Comparison of ENCODE assay signal across 19 cellular contexts in the genomic region with DNA sequence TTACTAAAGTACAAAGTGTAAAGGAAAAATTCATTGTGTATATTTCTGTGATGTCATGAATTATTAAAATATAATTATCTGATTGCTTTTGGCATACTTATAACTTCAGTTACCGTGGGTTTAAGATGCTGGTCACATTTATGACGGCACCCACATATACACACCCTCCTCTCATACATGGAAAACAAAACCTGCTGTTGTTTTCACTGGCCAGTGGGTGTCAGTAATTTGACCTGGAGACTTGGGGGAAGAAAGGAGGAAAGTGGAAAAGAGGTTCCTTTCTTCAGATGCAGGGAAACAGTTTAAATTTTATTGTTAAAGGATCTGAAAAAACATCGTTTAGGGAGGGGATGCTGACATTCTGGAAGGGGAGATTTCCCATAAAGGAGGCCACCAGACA. TPM values are rescaled to one million over a fixed set of nuclear protein-coding genes. Genes with fewer than 3 reads are reported as not detected.
A peak's percentile ranks its signal among the peaks of the same experiment; 100 is the strongest.
DNase-seq lines count a peak whose midpoint lies in the region; ATAC-seq and TF ChIP-seq lines count a peak whose summit lies in the region.
"Had no signal": no experiment of that assay in that cellular context is flagged by ENCODE, and none has a peak within 500 bp of the region (broad histone marks: within the 10 kb centered on the region; RNA-seq: fewer than 3 reads in every experiment).

No MANE protein-coding gene starts in this region.

- DNase-seq in MCF 10A (ENCODE audit: unreplicated experiment) = no peak
- no peak for DNase-seq in kidney epithelial cell (ENCODE audit: low read depth)
- no peak for DNase-seq in thyroid gland
- no peak for DNase-seq in T-helper 9 cell
- DNase-seq in dermis blood vessel endothelial cell = no peak
- DNase-seq: activated CD4-positive, CD25-positive, alpha-beta regulatory T cell treated with anti-CD3 and anti-CD28 coated beads, Interleukin-2, amount 50 U/mL, for 72 hours; activated CD8-positive, alpha-beta memory T cell treated with anti-CD3 and anti-CD28 coated beads, Interleukin-2, amount 50 U/mL, for 48 hours; CD4-positive, alpha-beta T cell; cerebellar nuclear complex; NCI-H1694 treated with DMSO at 0.1 percent for 48 hours; RPMI8226; stimulated activated naive CD8-positive, alpha-beta T cell treated with anti-CD3 and anti-CD28 coated beads, Interleukin-15, Interleukin-2, amounts not matched to agents 100 U/mL and 50 U/mL, for 24 hours had no signal

- H3K36me3 ChIP-seq in kidney epithelial cell (ENCODE audit: control insufficient read depth, insufficient read depth, low read length) = no peaks in the 10 kb centered on the region
- H3K36me3 ChIP-seq in thyroid gland = no peaks in the 10 kb centered on the region
- H3K36me3 ChIP-seq: pancreas had no signal

- peak overlapping the region; percentile 59 for H3K4me3 Mint-ChIP-seq in MCF 10A (ENCODE audit: unreplicated experiment)
- H3K4me3 Mint-ChIP-seq: activated naive CD4-positive, alpha-beta T cell treated with anti-CD3 and anti-CD28 coated beads, Interleukin-2, amount 50 U/mL, for 24 hours; CD4-positive, alpha-beta T cell; T-helper 1 cell treated with Interleukin-12 subunit alpha and Interleukin-12 subunit beta and Interleukin-4 antibody, amounts not matched to agents 30 μg/mL and 1 μg/mL, for 36 hours had no signal

- H3K4me1 Mint-ChIP-seq in MCF 10A (ENCODE audit: insufficient read depth, unreplicated experiment) = peaks cover 25% of the 10 kb centered on the region
- H3K4me1 Mint-ChIP-seq: activated naive CD4-positive, alpha-beta T cell treated with anti-CD3 and anti-CD28 coated beads, Interleukin-2, amount 50 U/mL, for 24 hours had no signal

- H3K27me3 ChIP-seq in kidney epithelial cell (ENCODE audit: control insufficient read depth, insufficient read depth, low read length) (no peaks in the 10 kb centered on the region), thyroid gland (no peaks in the 10 kb centered on the region)
- H3K27me3 ChIP-seq: pancreas had no signal

- H3K4me1 ChIP-seq in thyroid gland = peaks cover 15 to 20% of the 10 kb centered on the region in 2 donors
- H3K4me1 ChIP-seq: pancreas had no signal

- H3K9me3 ChIP-seq in thyroid gland = no peaks in the 10 kb centered on the region
- H3K9me3 ChIP-seq: pancreas had no signal

- ATAC-seq in HG03460 (IDR thresholded peaks at IDR 0.05; ENCODE audit: unreplicated experiment) = no peak
- ATAC-seq: GM12878; mucosa of descending colon; stimulated activated naive CD8-positive, alpha-beta T cell treated with anti-CD3 and anti-CD28 coated beads, Interleukin-15, Interleukin-2, amounts not matched to agents 100 U/mL and 50 U/mL, for 24 hours had no signal

- TF ChIP-seq CTCF in LNCAP (IDR thresholded peaks at IDR 0.05) = peak; percentile 37; the same call in 1 of the 2 replicates
- TF ChIP-seq CTCF in MCF 10A (IDR thresholded peaks at IDR 0.05; ENCODE audit: unreplicated experiment) = peak; percentile 30
- TF ChIP-seq CTCF in kidney epithelial cell (IDR thresholded peaks at IDR 0.05; ENCODE audit: insufficient read depth, low read length, poor library complexity, severe bottlenecking) = peak; percentile 8
- peak in 2 of 6 experiments; percentile 8 to 13 for TF ChIP-seq CTCF in thyroid gland (IDR thresholded peaks at IDR 0.05)

- peak overlapping the region; percentile 91 for H3K27ac Mint-ChIP-seq in MCF 10A (ENCODE audit: low read depth, unreplicated experiment)
- H3K27ac Mint-ChIP-seq: activated naive CD4-positive, alpha-beta T cell treated with anti-CD3 and anti-CD28 coated beads, Interleukin-2, amount 50 U/mL, for 24 hours; CD4-positive, alpha-beta T cell; T-helper 1 cell treated with Interleukin-12 subunit alpha and Interleukin-12 subunit beta and Interleukin-4 antibody, amounts not matched to agents 30 μg/mL and 1 μg/mL, for 36 hours had no signal

- BruUV-seq in MCF 10A (replicated peaks; lab: Mats Ljungman, UMichigan) = no TSS peak

- peak overlapping the region; percentile 84 to 96 (median 93) for H3K27ac ChIP-seq in thyroid gland

- no peaks in the 10 kb centered on the region for H3K36me3 Mint-ChIP-seq in MCF 10A (ENCODE audit: insufficient read depth, unreplicated experiment)
- H3K36me3 Mint-ChIP-seq: activated naive CD4-positive, alpha-beta T cell treated with anti-CD3 and anti-CD28 coated beads, Interleukin-2, amount 50 U/mL, for 24 hours had no signal

- TF ChIP-seq POLR2A in thyroid gland (IDR thresholded peaks at IDR 0.05) = no peak

- POLR2A ChIA-PET in MCF 10A (lab: Yijun Ruan, JAX) = interaction anchor here (0.7 to 3.4 kb wide), 8 partner anchors 9 to 174 kb away, joined by 3 to 49 read pairs (median 5); no protein-coding TSS in a partner anchor

- intact Hi-C loops in MCF 10A (cut with micrococcal nuclease) (loop anchor here (1.0 to 2.0 kb wide), 2 partner anchors 85 to 286 kb away; no protein-coding TSS in a partner anchor), thyroid gland (cut with DNase I) (no loop called here)

- CTCF ChIA-PET in MCF 10A (lab: Yijun Ruan, JAX) = interaction anchor here (0.6 to 1.8 kb wide), 8 partner anchors 15 to 134 kb away, joined by 3 to 10 read pairs (median 4); no protein-coding TSS in a partner anchor

- no peak overlapping the region for H3K4me3 ChIP-seq in kidney epithelial cell (ENCODE audit: low read depth, low read length)
- no peak overlapping the region for H3K4me3 ChIP-seq in thyroid gland (replicated peaks in 1 of 3)
- H3K4me3 ChIP-seq: GM12878, mucosa of descending colon, pancreas had no signal

- no peaks in the 10 kb centered on the region for H3K27me3 Mint-ChIP-seq in MCF 10A (ENCODE audit: insufficient read depth, unreplicated experiment)
- H3K27me3 Mint-ChIP-seq: activated naive CD4-positive, alpha-beta T cell treated with anti-CD3 and anti-CD28 coated beads, Interleukin-2, amount 50 U/mL, for 24 hours; CD4-positive, alpha-beta T cell had no signal

- H3K9me3 Mint-ChIP-seq in MCF 10A (ENCODE audit: unreplicated experiment) = peaks cover 27% of the 10 kb centered on the region

- WGBS in thyroid gland, 2 donors = 73 to 75% methylated on average over 3 of the region's 3 CpGs

RNA-seq across cellular contexts. Expression of gene BBOX1, which starts 0.7 kb away (rescaled TPM):
- 0.33 TPM in 1 of 2 replicates, not detected in the other for total RNA-seq in MCF 10A (2022)
- total RNA-seq in kidney epithelial cell = not detected in 2 replicates
- total RNA-seq in thyroid gland = 10 to 100 TPM; 13.3 to 45.1 (median 28.5) TPM
- total RNA-seq in dermis blood vessel endothelial cell = not detected in 2 replicates
- total RNA-seq: CD4-positive, alpha-beta T cell; GM12878; mucosa of descending colon had no signal

RNA-seq across cellular contexts. Expression of gene FIBIN, which starts 46.0 kb away (rescaled TPM):
- 5.0 and 12.5 TPM in 2 replicates for total RNA-seq in MCF 10A (2022)
- total RNA-seq in kidney epithelial cell = 0.89 and 1.3 TPM in 2 replicates
- total RNA-seq in thyroid gland = 10 to 100 TPM; 15.3 to 24.7 (median 19.8) TPM
- total RNA-seq in dermis blood vessel endothelial cell = 0.05 and 0.17 TPM in 2 replicates
- total RNA-seq: CD4-positive, alpha-beta T cell; GM12878 had no signal

Comparison
In these comparisons a context has a peak if more than half of its experiments do, and no peak if none do; other contexts are left out.
1. RNA of gene BBOX1, which starts 0.7 kb away (total RNA-seq): 13.3 to 45.1 TPM in thyroid gland; 0.33 TPM in MCF 10A, not detected in kidney epithelial cell and not detected in dermis blood vessel endothelial cell; every median in the first group is over 10 times any median in the second.